ENCODE assay signal across 10 cellular contexts in the genomic region with DNA sequence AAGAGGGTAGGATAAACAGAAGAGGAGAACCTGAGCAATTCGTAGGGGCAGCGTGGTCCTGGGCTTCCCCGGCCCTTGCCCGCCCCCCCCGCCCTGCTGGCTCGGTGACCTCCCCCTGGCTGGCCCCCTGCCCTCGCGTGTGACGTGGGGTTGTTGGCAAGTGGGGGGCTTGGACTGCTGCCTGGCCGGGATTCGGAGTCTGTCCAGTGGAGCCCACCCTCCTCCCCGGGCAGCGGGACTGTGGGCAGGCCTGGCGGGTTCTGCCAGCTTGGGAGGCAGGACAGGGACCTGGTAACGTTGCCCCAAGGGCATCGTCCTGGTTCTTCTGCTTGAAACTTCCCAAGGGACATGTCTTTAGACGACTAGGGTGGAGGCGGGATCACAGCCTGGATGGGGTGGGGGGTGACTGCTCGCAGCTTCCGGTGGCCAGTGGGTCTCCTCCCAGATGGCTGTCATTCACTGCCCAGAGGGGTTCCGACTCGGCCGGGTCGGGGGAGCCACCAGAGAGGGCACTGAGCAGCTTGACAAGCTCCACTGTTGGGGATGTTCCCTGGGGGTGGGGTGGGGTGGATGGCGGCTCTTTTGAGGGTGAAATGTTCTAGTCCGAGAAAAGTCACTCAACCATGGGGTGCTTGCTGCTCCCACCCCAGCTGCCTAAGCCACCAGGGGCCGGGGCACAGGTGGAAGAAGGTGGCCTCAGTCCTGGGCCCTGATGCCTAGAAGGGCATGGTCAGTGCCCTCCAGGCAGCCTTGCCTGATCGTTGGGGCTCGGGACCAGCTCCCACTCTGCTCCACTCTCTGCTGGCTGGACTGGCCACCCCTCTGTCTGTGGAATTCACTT. TPM values are rescaled to one million over a fixed set of nuclear protein-coding genes. Genes with fewer than 3 reads are reported as not detected.
DNase-seq lines count a peak whose midpoint lies in the region; ATAC-seq, FAIRE-seq and TF ChIP-seq lines count a peak whose summit lies in the region.
"Had no signal": no experiment of that assay in that cellular context is flagged by ENCODE, and none has a peak within 500 bp of the region (broad histone marks: within the 10 kb centered on the region; RNA-seq: fewer than 3 reads in every experiment).

No MANE protein-coding gene starts in this region.

- CTCF ChIA-PET in HepG2 (lab: Yijun Ruan, JAX; ENCODE audit: low intra/inter-chr PET ratio, low total read pairs): no interaction called here

- no peak overlapping the region for H2AFZ ChIP-seq in HepG2 (ENCODE audit: low read length)

- H3K9me3 ChIP-seq in HepG2 (ENCODE audit: low read length) (no peaks in the 10 kb centered on the region), tibial nerve (no peaks in the 10 kb centered on the region)

- H3K4me1 ChIP-seq in HepG2 (ENCODE audit: insufficient read depth, low read length): peaks cover 62% of the 10 kb centered on the region
- peaks cover 0 to 45% (median 16%) of the 10 kb centered on the region in 4 donors for H3K4me1 ChIP-seq in tibial nerve

- no peak for TF ChIP-seq CTCF in brain microvascular endothelial cell (IDR thresholded peaks at IDR 0.05; ENCODE audit: low read depth, low read length, missing control alignments)
- no peak for TF ChIP-seq CTCF in HepG2 (CRISPR knock-in tag; IDR thresholded peaks at IDR 0.05)
- TF ChIP-seq CTCF in tibial nerve (IDR thresholded peaks at IDR 0.05): no peak

- H3K36me3 ChIP-seq in brain microvascular endothelial cell (replicated peaks): no peaks in the 10 kb centered on the region
- no peaks in the 10 kb centered on the region for H3K36me3 ChIP-seq in HepG2 (replicated peaks in 1 of 2; ENCODE audit: control insufficient read depth in 1 of 2, insufficient read depth in 2 of 2, low read length in 2 of 2)
- no peaks in the 10 kb centered on the region for H3K36me3 ChIP-seq in tibial nerve

- no peaks in the 10 kb centered on the region for H4K20me1 ChIP-seq in HepG2 (ENCODE audit: insufficient read depth, low read length)

- in situ Hi-C loops in brain microvascular endothelial cell (cut with HindIII; ENCODE audit: low pct_ligation_motif_present, low sequenced_read_pairs) (loop anchor here (25.0 kb wide), 1 partner anchor 414 kb away; no protein-coding TSS in a partner anchor), HepG2 (cut with HindIII; ENCODE audit: extremely low pct_ligation_motif_present, low pct_unique_long_range_greater_than_20kb) (no loop called here)

- no peak for FAIRE-seq in HepG2 (lab: Jason Lieb, UNC)

- H3K27me3 Mint-ChIP-seq in T-helper 2 cell treated with Interferon-gamma antibody and Interleukin-4, amounts not matched to agents 5 μg/mL and 100 μg/mL, for 36 hours (ENCODE audit: low read depth): peaks cover 4% of the 10 kb centered on the region

- no peak overlapping the region for H3K27ac Mint-ChIP-seq in T-helper 2 cell treated with Interferon-gamma antibody and Interleukin-4, amounts not matched to agents 5 μg/mL and 100 μg/mL, for 36 hours

- WGBS in HepG2 (ENCODE audit: low lambda C conversion rate): 75% methylated on average over 26 of the region's 29 CpGs
- 43 to 55% methylated on average over 25 to 27 of the region's 29 CpGs for WGBS in tibial nerve, 2 donors

- TF ChIP-seq EP300 in HepG2 (IDR thresholded peaks at IDR 0.05; ENCODE audit: low read depth in 2 of 2, low read length in 2 of 2) (no peak), HepG2 (CRISPR knock-in tag; IDR thresholded peaks at IDR 0.05; ENCODE audit: borderline replicate concordance) (no peak), tibial nerve (IDR thresholded peaks at IDR 0.05) (no peak)

- POLR2A ChIA-PET in HepG2 (lab: Yijun Ruan, JAX): interaction anchor here (0.7 to 1.4 kb wide), 3 partner anchors 13 to 153 kb away, joined by 3 read pairs; no protein-coding TSS in a partner anchor

- no peaks in the 10 kb centered on the region for H3K36me3 Mint-ChIP-seq in T-helper 2 cell treated with Interferon-gamma antibody and Interleukin-4, amounts not matched to agents 5 μg/mL and 100 μg/mL, for 36 hours (ENCODE audit: low read depth)

- H3K27me3 ChIP-seq in brain microvascular endothelial cell (replicated peaks): no peaks in the 10 kb centered on the region
- no peaks in the 10 kb centered on the region for H3K27me3 ChIP-seq in HepG2 (ENCODE audit: control insufficient read depth in 1 of 2, insufficient read depth in 2 of 2, low read length in 2 of 2)
- no peaks in the 10 kb centered on the region for H3K27me3 ChIP-seq in tibial nerve

- H3K79me2 ChIP-seq in HepG2 (ENCODE audit: insufficient read depth, low read length): peaks cover under 1% of the 10 kb centered on the region

- no peaks in the 10 kb centered on the region for H3K9me3 Mint-ChIP-seq in T-helper 2 cell treated with Interferon-gamma antibody and Interleukin-4, amounts not matched to agents 5 μg/mL and 100 μg/mL, for 36 hours

- ATAC-seq in HepG2 (no peak), HG02759 (IDR thresholded peaks at IDR 0.05; ENCODE audit: unreplicated experiment) (no peak), HG03520 (IDR thresholded peaks at IDR 0.05; ENCODE audit: unreplicated experiment) (no peak)
- ATAC-seq: left colon had no signal

- TF ChIP-seq POLR2A in HepG2 (IDR thresholded peaks at IDR 0.05; ENCODE audit: insufficient read depth in 1 of 2, low read depth in 2 of 2, low read length in 2 of 2): no peak
- no peak for TF ChIP-seq POLR2A in tibial nerve (IDR thresholded peaks at IDR 0.05)

- intact Hi-C loops in HepG2 (cut with micrococcal nuclease; ENCODE audit: unreplicated experiment): loop anchor here (1.0 to 5.0 kb wide), 4 partner anchors 64 to 434 kb away; no protein-coding TSS in a partner anchor

- peak overlapping the region; percentile 89 for H3K4me2 ChIP-seq in HepG2 (ENCODE audit: low read depth, low read length)

- no peak for DNase-seq in T-helper 2 cell treated with Interferon-gamma antibody and Interleukin-4, amounts not matched to agents 5 μg/mL and 100 μg/mL, for 36 hours (ENCODE audit: low spot score)
- DNase-seq in T-helper 2 cell (no peak), brain microvascular endothelial cell (no peak), HepG2 (ENCODE audit: low spot score) (no peak), tibial nerve (ENCODE audit: low spot score in 2 of 2) (no peak), NCI-H146 treated with DMSO at 0.1 percent for 48 hours (lab: John Stamatoyannopoulos, UW; ENCODE audit: unreplicated experiment) (no peak)
- DNase-seq: NCI-H2029 had no signal

- H3K4me1 Mint-ChIP-seq in T-helper 2 cell treated with Interferon-gamma antibody and Interleukin-4, amounts not matched to agents 5 μg/mL and 100 μg/mL, for 36 hours (ENCODE audit: low read depth): peaks cover 6% of the 10 kb centered on the region

- H3K27ac ChIP-seq in brain microvascular endothelial cell (peak overlapping the region; percentile 64), HepG2 (ENCODE audit: extremely low read length, insufficient read depth, low read length) (no peak overlapping the region), tibial nerve (peak overlapping the region; percentile 62 to 92 (median 80))

- peak overlapping the region; percentile 81 for H3K9ac ChIP-seq in HepG2 (ENCODE audit: insufficient read depth, low read depth, low read length)

- no peak for TF ChIP-seq RAD21 in HepG2 (CRISPR knock-in tag; IDR thresholded peaks at IDR 0.05)

- no TSS peak for BruUV-seq in HepG2 (replicated peaks; lab: Mats Ljungman, UMichigan)

- H3K4me3 ChIP-seq in brain microvascular endothelial cell (ENCODE audit: low read depth, low read length) (peak overlapping the region; percentile 61), HepG2 (replicated peaks in 1 of 3; ENCODE audit: insufficient read depth in 1 of 3, low read depth in 2 of 3, low read length in 3 of 3) (peak overlapping the region; percentile 54 to 84 (median 75)), tibial nerve (peak overlapping the region; percentile 47 to 70 (median 56))

- peak overlapping the region; percentile 69 for H3K4me3 Mint-ChIP-seq in T-helper 2 cell treated with Interferon-gamma antibody and Interleukin-4, amounts not matched to agents 5 μg/mL and 100 μg/mL, for 36 hours

TF ChIP-seq in HepG2, 621 proteins besides CTCF, POLR2A, EP300 and RAD21 (continues in another document):
- TF ChIP-seq ARNT (IDR thresholded peaks at IDR 0.05) (no peak), BORCS8-MEF2B (CRISPR knock-in tag; IDR thresholded peaks at IDR 0.05) (no peak; the same call in 1 of the 2 replicates), PAF1 (CRISPR knock-in tag; IDR thresholded peaks at IDR 0.05) (no peak), AGO2 (optimal IDR thresholded peaks at IDR 0.05; ENCODE audit: low read depth, low read length) (peak; percentile 78), MIXL1 (CRISPR knock-in tag; IDR thresholded peaks at IDR 0.05) (no peak), HNF4A (CRISPR knock-in tag; IDR thresholded peaks at IDR 0.05) (no peak)

RNA-seq across cellular contexts. Expression of gene HS6ST1, which starts 4.2 kb away (rescaled TPM):
- total RNA-seq in HepG2 (2016; rRNA removed; fragmentation: Illumina TruSeq; extraction: Trizol) (68.4 and 84.6 TPM in 2 replicates), tibial nerve (10 to 100 TPM; 21.6 to 51.6 (median 39.3) TPM)
- 8.0 TPM in 2 replicates for total RNA-seq in HepG2 (2016; cell fraction: cytosol; rRNA removed; fragmentation: Illumina TruSeq; extraction: Trizol; ENCODE audit: low read depth)
- total RNA-seq in HepG2 (2016; cell fraction: insoluble cytoplasmic fraction; rRNA removed; fragmentation: Illumina TruSeq; extraction: Trizol): 60.2 and 86.4 TPM in 2 replicates
- total RNA-seq in HepG2 (2016; cell fraction: membrane; rRNA removed; fragmentation: Illumina TruSeq; extraction: Trizol): 38.4 and 40.3 TPM in 2 replicates
- total RNA-seq in HepG2 (2016; cell fraction: nucleus; rRNA removed; fragmentation: Illumina TruSeq; extraction: Trizol): 59.1 and 66.3 TPM in 2 replicates
- polyA plus RNA-seq in HepG2 (2011; rRNA removed): 34.5 and 42.2 TPM in 2 replicates
- polyA plus RNA-seq in HepG2 (2011; cell fraction: cytosol; rRNA removed): 35.2 and 53.7 TPM in 2 replicates
- 38.8 and 44.3 TPM in 2 replicates for polyA plus RNA-seq in HepG2 (2011; cell fraction: nucleus; rRNA removed)
- 50.2 and 79.5 TPM in 2 replicates for polyA plus RNA-seq in HepG2 (2012)
- polyA plus RNA-seq in HepG2 (2016; cell fraction: cytosol; fragmentation: Illumina TruSeq; extraction: Trizol; ENCODE audit: low read depth): 5.2 and 5.6 TPM in 2 replicates
- polyA plus RNA-seq in HepG2 (2016; cell fraction: insoluble cytoplasmic fraction; fragmentation: Illumina TruSeq; extraction: Trizol; ENCODE audit: low read depth): 70.3 and 83.1 TPM in 2 replicates
- 24.6 and 27.0 TPM in 2 replicates for polyA plus RNA-seq in HepG2 (2016; cell fraction: membrane; fragmentation: Illumina TruSeq; extraction: Trizol; ENCODE audit: low read depth)
- polyA plus RNA-seq in HepG2 (2016; cell fraction: nucleus; fragmentation: Illumina TruSeq; extraction: Trizol; ENCODE audit: insufficient read depth, low read depth): 106 and 113 TPM in 2 replicates
- 7.6 and 148 TPM in 2 replicates for polyA minus RNA-seq in HepG2 (2011; rRNA and poly(A)+ RNA removed; ENCODE audit: low replicate concordance)
- 47.4 and 52.3 TPM in 2 replicates for polyA minus RNA-seq in HepG2 (2011; cell fraction: cytosol; rRNA and poly(A)+ RNA removed)
- polyA minus RNA-seq in HepG2 (2011; cell fraction: nucleus; rRNA and poly(A)+ RNA removed): 39.0 and 60.8 TPM in 2 replicates
